Comparison of ENCODE assay signal across 11 cellular contexts in the genomic region with DNA sequence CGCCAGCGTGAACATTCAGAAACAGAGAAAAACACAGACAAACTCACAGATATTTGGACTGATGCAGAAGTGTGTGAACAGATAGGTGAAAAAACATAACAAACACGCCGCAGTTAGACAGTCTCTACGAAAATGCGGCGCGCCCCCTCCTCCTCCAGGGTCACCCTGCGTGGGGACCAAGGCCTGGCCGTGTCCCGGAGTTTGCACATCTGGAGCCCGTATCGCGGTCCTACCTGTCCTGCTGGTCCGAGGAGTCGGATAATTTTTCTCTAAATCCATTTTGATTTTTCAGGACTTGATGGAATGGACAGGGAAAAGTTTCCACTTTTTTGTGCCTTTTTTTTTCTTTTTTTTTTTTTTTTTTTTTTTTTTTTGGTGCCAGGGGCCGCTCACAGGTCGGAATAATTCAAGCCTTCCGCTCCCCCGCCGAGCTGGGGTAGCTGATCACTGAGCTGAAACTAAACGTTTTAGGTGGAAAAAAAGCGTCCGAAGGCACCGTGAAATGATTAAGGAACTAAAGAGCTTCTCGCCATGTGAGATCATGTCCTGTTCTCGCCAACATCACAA. TPM values are rescaled to one million over a fixed set of nuclear protein-coding genes. Genes with fewer than 3 reads are reported as not detected.
DNase-seq lines count a peak whose midpoint lies in the region; ATAC-seq and TF ChIP-seq lines count a peak whose summit lies in the region.
"Had no signal": no experiment of that assay in that cellular context is flagged by ENCODE, and none has a peak within 500 bp of the region (broad histone marks: within the 10 kb centered on the region; RNA-seq: fewer than 3 reads in every experiment).

A gene (minus strand): TSS at position 516 of the 567 bp plus-strand sequence. CDS start 237 bp downstream, at position 279.

- H3K9me3 ChIP-seq in PC-3 (ENCODE audit: low read length) (no peaks in the 10 kb centered on the region), iPS DF 6.9 (ENCODE audit: control insufficient read depth, insufficient read depth, low read length) (no peaks in the 10 kb centered on the region), smooth muscle cell (replicated peaks; ENCODE audit: low read depth) (no peaks in the 10 kb centered on the region)

- no CpG with 5 or more reads among the region's 27 CpGs for WGBS in iPS DF 6.9 (ENCODE audit: insufficient coverage, insufficient read length)
- WGBS in smooth muscle cell (ENCODE audit: low lambda C conversion rate), result 27% methylated on average over 22 of the region's 27 CpGs

- no peaks in the 10 kb centered on the region for H3K9me2 ChIP-seq in PC-3 (replicated peaks; ENCODE audit: low read length)

- H3K4me3 ChIP-seq in PC-3 (ENCODE audit: low read length) (peak within 1 kb of the TSS; percentile 64), iPS DF 6.9 (ENCODE audit: low read length) (peak within 1 kb of the TSS; percentile 32; the same call in 1 of the 2 replicates), smooth muscle cell (peak within 1 kb of the TSS; percentile 45)

- peaks cover 90% of the 10 kb centered on the region for H3K27me3 Mint-ChIP-seq in activated CD4-positive, alpha-beta T cell treated with anti-CD3 and anti-CD28 coated beads, Interleukin-2, amount 10 ng/mL, durations not matched to agents 24 days and 14 days

- H3K4me1 ChIP-seq in PC-3 (ENCODE audit: insufficient read depth, low read length) (no peaks in the 10 kb centered on the region), iPS DF 6.9 (ENCODE audit: control insufficient read depth, insufficient read depth, low read length) (peaks cover 1% of the 10 kb centered on the region; the same call in 1 of the 2 replicates), smooth muscle cell (ENCODE audit: low read depth) (peaks cover 54% of the 10 kb centered on the region)

- H3K27ac ChIP-seq in PC-3 (ENCODE audit: low read length), result no peak within 1 kb of the TSS
- no peak within 1 kb of the TSS for H3K27ac ChIP-seq in iPS DF 6.9 (ENCODE audit: low read length)
- no peak within 1 kb of the TSS for H3K27ac ChIP-seq in smooth muscle cell (ENCODE audit: low read depth)
- H3K27ac ChIP-seq: WERI-Rb-1 had no signal

- H3F3A ChIP-seq in PC-3 (ENCODE audit: low read length, unreplicated experiment) (no peaks in the 10 kb centered on the region), smooth muscle cell (ENCODE audit: low read depth) (no peaks in the 10 kb centered on the region)

- POLR2A ChIA-PET in PC-3 (lab: Charles Lee; ENCODE audit: unreplicated experiment), result no interaction called here

- peak within 1 kb of the TSS; percentile 58 for H3K4me3 Mint-ChIP-seq in activated CD4-positive, alpha-beta T cell treated with anti-CD3 and anti-CD28 coated beads, Interleukin-2, amount 10 ng/mL, durations not matched to agents 24 days and 14 days

- peaks cover 4% of the 10 kb centered on the region for H3K9me3 Mint-ChIP-seq in activated CD4-positive, alpha-beta T cell treated with anti-CD3 and anti-CD28 coated beads, Interleukin-2, amount 10 ng/mL, durations not matched to agents 24 days and 14 days

- H3K9ac ChIP-seq in PC-3 (ENCODE audit: low read length), result no peak within 1 kb of the TSS
- H3K9ac ChIP-seq in smooth muscle cell (ENCODE audit: low read depth), result no peak within 1 kb of the TSS

- peaks cover 26% of the 10 kb centered on the region for H3K4me1 Mint-ChIP-seq in activated CD4-positive, alpha-beta T cell treated with anti-CD3 and anti-CD28 coated beads, Interleukin-2, amount 10 ng/mL, durations not matched to agents 24 days and 14 days

- H3K36me3 Mint-ChIP-seq in activated CD4-positive, alpha-beta T cell treated with anti-CD3 and anti-CD28 coated beads, Interleukin-2, amount 10 ng/mL, durations not matched to agents 24 days and 14 days (ENCODE audit: low read depth), result peaks cover 8% of the 10 kb centered on the region

- H3K79me2 ChIP-seq in PC-3 (ENCODE audit: low read length) (no peaks in the 10 kb centered on the region), smooth muscle cell (ENCODE audit: low read depth) (no peaks in the 10 kb centered on the region)

- H3K27me3 ChIP-seq in PC-3 (ENCODE audit: low read length) (peaks cover 14% of the 10 kb centered on the region), iPS DF 6.9 (ENCODE audit: control insufficient read depth, insufficient read depth, low read length) (peaks cover 84% of the 10 kb centered on the region), smooth muscle cell (ENCODE audit: low read depth) (peaks cover 100% of the 10 kb centered on the region)

- ATAC-seq in PC-3 (no peak), GM19397 (IDR thresholded peaks at IDR 0.05; ENCODE audit: unreplicated experiment) (no peak)

- H2AFZ ChIP-seq in PC-3 (ENCODE audit: low read length) (peak within 1 kb of the TSS; percentile 78), smooth muscle cell (ENCODE audit: low read depth) (no peak within 1 kb of the TSS)

- TF ChIP-seq CTCF in PC-3 (conservative IDR thresholded peaks at IDR 0.05; ENCODE audit: low read depth, low read length) (no peak), smooth muscle cell (IDR thresholded peaks at IDR 0.05; ENCODE audit: borderline replicate concordance, insufficient read depth, poor library complexity, severe bottlenecking) (no peak)

- intact Hi-C loops in activated CD4-positive, alpha-beta T cell treated with anti-CD3 and anti-CD28 coated beads, Interleukin-2, amount 10 ng/mL, durations not matched to agents 24 days and 14 days (cut with micrococcal nuclease), result loop anchor here (10.0 kb wide), 1 partner anchor 271 kb away; no protein-coding TSS in a partner anchor
- intact Hi-C loops in PC-3 (cut with micrococcal nuclease), result no loop called here

- no peak for DNase-seq in activated CD4-positive, alpha-beta T cell treated with anti-CD3 and anti-CD28 coated beads, Interleukin-2, amount 10 ng/mL, durations not matched to agents 24 days and 14 days
- no peak for DNase-seq in activated CD4-positive, alpha-beta T cell treated with anti-CD3 and anti-CD28 coated beads, Interleukin-2, amount 50 U/mL, for 1 hour
- no peak for DNase-seq in PC-3
- no peak for DNase-seq in iPS DF 6.9 (ENCODE audit: low read depth, low spot score)
- no peak for DNase-seq in smooth muscle cell (lab: John Stamatoyannopoulos, UW; ENCODE audit: unreplicated experiment)
- no peak for DNase-seq in NCI-H1436 (lab: John Stamatoyannopoulos, UW)
- no peak for DNase-seq in activated gamma-delta T cell (lab: John Stamatoyannopoulos, UW)
- DNase-seq: NCI-H2029 treated with DMSO at 0.1 percent for 48 hours, WERI-Rb-1 had no signal

- peak within 1 kb of the TSS; percentile 34 for H3K27ac Mint-ChIP-seq in activated CD4-positive, alpha-beta T cell treated with anti-CD3 and anti-CD28 coated beads, Interleukin-2, amount 10 ng/mL, durations not matched to agents 24 days and 14 days

- no peaks in the 10 kb centered on the region for H4K20me1 ChIP-seq in PC-3 (ENCODE audit: low read length)
- peaks cover 7% of the 10 kb centered on the region for H4K20me1 ChIP-seq in smooth muscle cell (ENCODE audit: low read depth)

- no TSS peak for BruUV-seq in PC-3 (replicated peaks; lab: Mats Ljungman, UMichigan)

- H3K4me2 ChIP-seq in PC-3 (ENCODE audit: low read length) (peak within 1 kb of the TSS; percentile 90), smooth muscle cell (peak within 1 kb of the TSS; percentile 89)

- H3K36me3 ChIP-seq in PC-3 (ENCODE audit: low read depth, low read length), result no peaks in the 10 kb centered on the region
- no peaks in the 10 kb centered on the region for H3K36me3 ChIP-seq in iPS DF 6.9 (ENCODE audit: control insufficient read depth, insufficient read depth, low read length)
- no peaks in the 10 kb centered on the region for H3K36me3 ChIP-seq in smooth muscle cell (ENCODE audit: low read depth)
- H3K36me3 ChIP-seq: WERI-Rb-1 had no signal

- CTCF ChIA-PET in PC-3 (lab: Charles Lee), result no interaction called here

RNA-seq across cellular contexts. Expression of the gene that starts here (rescaled TPM):
- total RNA-seq in activated CD4-positive, alpha-beta T cell treated with anti-CD3 and anti-CD28 coated beads, Interleukin-2, amount 10 ng/mL, durations not matched to agents 24 days and 14 days, result 0.16 and 0.33 TPM in 2 replicates
- total RNA-seq in PC-3 (2014; rRNA removed) (0.52 TPM in 1 of 2 replicates, not detected in the other), smooth muscle cell (under 0.01 and 0.09 TPM in 2 replicates)
- not detected in 2 replicates for polyA plus RNA-seq in smooth muscle cell
- total RNA-seq: myocyte had no signal
